Comparison of ENCODE assay signal across 1 cellular context in the genomic region with DNA sequence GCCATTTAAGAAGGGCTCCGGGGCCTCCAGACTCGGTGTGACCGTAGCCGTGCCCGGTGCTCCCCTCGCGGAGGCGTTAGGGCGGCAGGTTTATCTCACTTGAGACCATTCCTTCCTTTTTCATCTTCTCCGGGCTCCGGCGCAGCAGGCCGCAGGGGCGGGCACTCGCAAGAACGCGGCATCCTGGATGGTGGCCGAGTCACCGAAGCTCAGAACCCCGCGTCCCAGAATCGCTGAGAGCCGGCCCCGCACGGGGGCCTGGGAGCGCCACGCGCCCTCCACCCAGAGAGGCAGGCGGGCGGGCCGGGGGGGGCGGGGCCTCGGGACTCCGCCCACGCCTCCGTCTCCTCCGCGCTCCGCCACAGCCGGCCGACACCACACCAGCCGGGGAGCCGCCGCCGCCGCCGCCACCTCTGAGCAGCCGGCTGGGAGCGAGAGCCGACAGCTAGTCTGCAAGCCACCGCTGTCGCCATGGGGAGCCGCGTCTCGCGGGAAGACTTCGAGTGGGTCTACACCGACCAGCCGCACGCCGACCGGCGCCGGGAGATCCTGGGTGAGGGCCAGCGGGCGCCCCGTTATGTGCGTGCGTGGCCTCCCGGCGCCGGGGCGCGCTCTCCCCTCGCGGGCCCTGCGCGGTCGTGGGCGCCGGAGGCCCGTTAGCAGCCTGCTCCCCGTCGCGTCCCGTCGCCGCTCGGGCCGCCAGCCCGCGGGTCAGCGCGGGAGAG.
TF ChIP-seq lines count a peak whose summit lies in the region.

Gene DEGS1 (plus strand): TSS at position 375 of the 725 bp plus-strand sequence. CDS start 97 bp downstream, at position 472.

TF ChIP-seq in HepG2, 621 proteins besides CTCF, POLR2A, EP300 and RAD21 (continued from another document and continues in another):
- TF ChIP-seq, protein P1, sequence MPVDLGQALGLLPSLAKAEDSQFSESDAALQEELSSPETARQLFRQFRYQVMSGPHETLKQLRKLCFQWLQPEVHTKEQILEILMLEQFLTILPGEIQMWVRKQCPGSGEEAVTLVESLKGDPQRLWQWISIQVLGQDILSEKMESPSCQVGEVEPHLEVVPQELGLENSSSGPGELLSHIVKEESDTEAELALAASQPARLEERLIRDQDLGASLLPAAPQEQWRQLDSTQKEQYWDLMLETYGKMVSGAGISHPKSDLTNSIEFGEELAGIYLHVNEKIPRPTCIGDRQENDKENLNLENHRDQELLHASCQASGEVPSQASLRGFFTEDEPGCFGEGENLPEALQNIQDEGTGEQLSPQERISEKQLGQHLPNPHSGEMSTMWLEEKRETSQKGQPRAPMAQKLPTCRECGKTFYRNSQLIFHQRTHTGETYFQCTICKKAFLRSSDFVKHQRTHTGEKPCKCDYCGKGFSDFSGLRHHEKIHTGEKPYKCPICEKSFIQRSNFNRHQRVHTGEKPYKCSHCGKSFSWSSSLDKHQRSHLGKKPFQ (CRISPR knock-in tag; IDR thresholded peaks at IDR 0.05; ENCODE audit: insufficient replicate concordance): peak; percentile 31
- TF ChIP-seq ZMYM4 (CRISPR knock-in tag; IDR thresholded peaks at IDR 0.05) (no peak; the same call in 1 of the 2 replicates), CEBPB (IDR thresholded peaks at IDR 0.05; ENCODE audit: borderline replicate concordance, low read depth, low read length) (no peak), ZNF101 (CRISPR knock-in tag; IDR thresholded peaks at IDR 0.05; ENCODE audit: borderline replicate concordance, low read depth) (no peak), ARNT2 (CRISPR knock-in tag; IDR thresholded peaks at IDR 0.05; ENCODE audit: low read depth) (no peak; the same call in none of the 2 replicates), ZNF549 (CRISPR knock-in tag; IDR thresholded peaks at IDR 0.05) (no peak), HDAC2 (CRISPR knock-in tag; IDR thresholded peaks at IDR 0.05) (no peak), SIX4 (CRISPR knock-in tag; IDR thresholded peaks at IDR 0.05) (no peak), MTA3 (CRISPR knock-in tag; IDR thresholded peaks at IDR 0.05) (no peak), MAFK (conservative IDR thresholded peaks at IDR 0.05 in 1 of 2, IDR thresholded peaks at IDR 0.05 in 1 of 2; ENCODE audit: low read length in 2 of 2) (no peak), ZBTB44 (CRISPR knock-in tag; IDR thresholded peaks at IDR 0.05) (no peak), HNF4G (IDR thresholded peaks at IDR 0.05; ENCODE audit: borderline replicate concordance, low read depth, low read length) (no peak), HNF4G (CRISPR knock-in tag; IDR thresholded peaks at IDR 0.05; ENCODE audit: borderline replicate concordance, low read depth) (no peak), SIN3B (IDR thresholded peaks at IDR 0.05; ENCODE audit: low read length) (no peak), NCOA2 (CRISPR knock-in tag; IDR thresholded peaks at IDR 0.05) (0 out of 2 replicates have a peak, but pooled peaks have one; percentile 9), ZNF776 (CRISPR knock-in tag; IDR thresholded peaks at IDR 0.05) (peak; percentile 73; the same call in 1 of the 2 replicates), PREB (CRISPR knock-in tag; IDR thresholded peaks at IDR 0.05) (0 out of 2 replicates have a peak, but pooled peaks have one; percentile 16), ZBTB3 (CRISPR knock-in tag; IDR thresholded peaks at IDR 0.05; ENCODE audit: borderline replicate concordance, low read depth) (no peak), WIZ (CRISPR knock-in tag; IDR thresholded peaks at IDR 0.05) (no peak), ARNTL (CRISPR knock-in tag; IDR thresholded peaks at IDR 0.05) (peak; percentile 67), ASH2L (IDR thresholded peaks at IDR 0.05; ENCODE audit: insufficient read length, low read depth, low read length) (peak; percentile 71), EZH2 (conservative IDR thresholded peaks at IDR 0.05; ENCODE audit: low read depth, low read length) (no peak), NFYB (CRISPR knock-in tag; IDR thresholded peaks at IDR 0.05) (no peak; the same call in 1 of the 2 replicates), ZNF800 (CRISPR knock-in tag; IDR thresholded peaks at IDR 0.05) (0 out of 2 replicates have a peak, but pooled peaks have one; percentile 1), ZNF12 (CRISPR knock-in tag; IDR thresholded peaks at IDR 0.05) (no peak), TCF7 (IDR thresholded peaks at IDR 0.05; ENCODE audit: low read depth) (no peak), SNRNP70 (IDR thresholded peaks at IDR 0.05; ENCODE audit: low read depth, low read length) (no peak), RNF2 (conservative IDR thresholded peaks at IDR 0.05; ENCODE audit: low read depth) (peak; percentile 56; the same call in 1 of the 2 replicates), ZFP82 (CRISPR knock-in tag; IDR thresholded peaks at IDR 0.05; ENCODE audit: borderline replicate concordance) (peak; percentile 92; the same call in 1 of the 2 replicates)
- TF ChIP-seq, protein P2, sequence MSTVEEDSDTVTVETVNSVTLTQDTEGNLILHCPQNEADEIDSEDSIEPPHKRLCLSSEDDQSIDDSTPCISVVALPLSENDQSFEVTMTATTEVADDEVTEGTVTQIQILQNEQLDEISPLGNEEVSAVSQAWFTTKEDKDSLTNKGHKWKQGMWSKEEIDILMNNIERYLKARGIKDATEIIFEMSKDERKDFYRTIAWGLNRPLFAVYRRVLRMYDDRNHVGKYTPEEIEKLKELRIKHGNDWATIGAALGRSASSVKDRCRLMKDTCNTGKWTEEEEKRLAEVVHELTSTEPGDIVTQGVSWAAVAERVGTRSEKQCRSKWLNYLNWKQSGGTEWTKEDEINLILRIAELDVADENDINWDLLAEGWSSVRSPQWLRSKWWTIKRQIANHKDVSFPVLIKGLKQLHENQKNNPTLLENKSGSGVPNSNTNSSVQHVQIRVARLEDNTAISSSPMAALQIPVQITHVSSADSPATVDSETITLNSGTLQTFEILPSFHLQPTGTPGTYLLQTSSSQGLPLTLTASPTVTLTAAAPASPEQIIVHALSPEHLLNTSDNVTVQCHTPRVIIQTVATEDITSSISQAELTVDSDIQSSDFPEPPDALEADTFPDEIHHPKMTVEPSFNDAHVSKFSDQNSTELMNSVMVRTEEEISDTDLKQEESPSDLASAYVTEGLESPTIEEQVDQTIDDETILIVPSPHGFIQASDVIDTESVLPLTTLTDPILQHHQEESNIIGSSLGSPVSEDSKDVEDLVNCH (CRISPR knock-in tag; IDR thresholded peaks at IDR 0.05): no peak
- TF ChIP-seq, protein P3, sequence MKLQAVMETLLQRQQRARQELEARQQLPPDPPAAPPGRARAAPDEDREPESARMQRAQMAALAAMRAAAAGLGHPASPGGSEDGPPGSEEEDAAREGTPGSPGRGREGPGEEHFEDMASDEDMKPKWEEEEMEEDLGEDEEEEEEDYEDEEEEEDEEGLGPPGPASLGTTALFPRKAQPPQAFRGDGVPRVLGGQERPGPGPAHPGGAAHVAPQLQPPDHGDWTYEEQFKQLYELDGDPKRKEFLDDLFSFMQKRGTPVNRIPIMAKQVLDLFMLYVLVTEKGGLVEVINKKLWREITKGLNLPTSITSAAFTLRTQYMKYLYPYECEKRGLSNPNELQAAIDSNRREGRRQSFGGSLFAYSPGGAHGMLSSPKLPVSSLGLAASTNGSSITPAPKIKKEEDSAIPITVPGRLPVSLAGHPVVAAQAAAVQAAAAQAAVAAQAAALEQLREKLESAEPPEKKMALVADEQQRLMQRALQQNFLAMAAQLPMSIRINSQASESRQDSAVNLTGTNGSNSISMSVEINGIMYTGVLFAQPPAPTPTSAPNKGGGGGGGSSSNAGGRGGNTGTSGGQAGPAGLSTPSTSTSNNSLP (IDR thresholded peaks at IDR 0.05; ENCODE audit: low read depth, low read length): no peak
- TF ChIP-seq, protein P4, sequence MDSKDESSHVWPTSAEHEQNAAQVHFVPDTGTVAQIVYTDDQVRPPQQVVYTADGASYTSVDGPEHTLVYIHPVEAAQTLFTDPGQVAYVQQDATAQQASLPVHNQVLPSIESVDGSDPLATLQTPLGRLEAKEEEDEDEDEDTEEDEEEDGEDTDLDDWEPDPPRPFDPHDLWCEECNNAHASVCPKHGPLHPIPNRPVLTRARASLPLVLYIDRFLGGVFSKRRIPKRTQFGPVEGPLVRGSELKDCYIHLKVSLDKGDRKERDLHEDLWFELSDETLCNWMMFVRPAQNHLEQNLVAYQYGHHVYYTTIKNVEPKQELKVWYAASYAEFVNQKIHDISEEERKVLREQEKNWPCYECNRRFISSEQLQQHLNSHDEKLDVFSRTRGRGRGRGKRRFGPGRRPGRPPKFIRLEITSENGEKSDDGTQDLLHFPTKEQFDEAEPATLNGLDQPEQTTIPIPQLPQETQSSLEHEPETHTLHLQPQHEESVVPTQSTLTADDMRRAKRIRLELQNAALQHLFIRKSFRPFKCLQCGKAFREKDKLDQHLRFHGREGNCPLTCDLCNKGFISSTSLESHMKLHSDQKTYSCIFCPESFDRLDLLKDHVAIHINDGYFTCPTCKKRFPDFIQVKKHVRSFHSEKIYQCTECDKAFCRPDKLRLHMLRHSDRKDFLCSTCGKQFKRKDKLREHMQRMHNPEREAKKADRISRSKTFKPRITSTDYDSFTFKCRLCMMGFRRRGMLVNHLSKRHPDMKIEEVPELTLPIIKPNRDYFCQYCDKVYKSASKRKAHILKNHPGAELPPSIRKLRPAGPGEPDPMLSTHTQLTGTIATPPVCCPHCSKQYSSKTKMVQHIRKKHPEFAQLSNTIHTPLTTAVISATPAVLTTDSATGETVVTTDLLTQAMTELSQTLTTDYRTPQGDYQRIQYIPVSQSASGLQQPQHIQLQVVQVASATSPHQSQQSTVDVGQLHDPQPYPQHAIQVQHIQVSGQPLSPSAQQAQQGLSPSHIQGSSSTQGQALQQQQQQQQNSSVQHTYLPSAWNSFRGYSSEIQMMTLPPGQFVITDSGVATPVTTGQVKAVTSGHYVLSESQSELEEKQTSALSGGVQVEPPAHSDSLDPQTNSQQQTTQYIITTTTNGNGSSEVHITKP (CRISPR knock-in tag; IDR thresholded peaks at IDR 0.05; ENCODE audit: low read depth): no peak
- TF ChIP-seq, protein P5, sequence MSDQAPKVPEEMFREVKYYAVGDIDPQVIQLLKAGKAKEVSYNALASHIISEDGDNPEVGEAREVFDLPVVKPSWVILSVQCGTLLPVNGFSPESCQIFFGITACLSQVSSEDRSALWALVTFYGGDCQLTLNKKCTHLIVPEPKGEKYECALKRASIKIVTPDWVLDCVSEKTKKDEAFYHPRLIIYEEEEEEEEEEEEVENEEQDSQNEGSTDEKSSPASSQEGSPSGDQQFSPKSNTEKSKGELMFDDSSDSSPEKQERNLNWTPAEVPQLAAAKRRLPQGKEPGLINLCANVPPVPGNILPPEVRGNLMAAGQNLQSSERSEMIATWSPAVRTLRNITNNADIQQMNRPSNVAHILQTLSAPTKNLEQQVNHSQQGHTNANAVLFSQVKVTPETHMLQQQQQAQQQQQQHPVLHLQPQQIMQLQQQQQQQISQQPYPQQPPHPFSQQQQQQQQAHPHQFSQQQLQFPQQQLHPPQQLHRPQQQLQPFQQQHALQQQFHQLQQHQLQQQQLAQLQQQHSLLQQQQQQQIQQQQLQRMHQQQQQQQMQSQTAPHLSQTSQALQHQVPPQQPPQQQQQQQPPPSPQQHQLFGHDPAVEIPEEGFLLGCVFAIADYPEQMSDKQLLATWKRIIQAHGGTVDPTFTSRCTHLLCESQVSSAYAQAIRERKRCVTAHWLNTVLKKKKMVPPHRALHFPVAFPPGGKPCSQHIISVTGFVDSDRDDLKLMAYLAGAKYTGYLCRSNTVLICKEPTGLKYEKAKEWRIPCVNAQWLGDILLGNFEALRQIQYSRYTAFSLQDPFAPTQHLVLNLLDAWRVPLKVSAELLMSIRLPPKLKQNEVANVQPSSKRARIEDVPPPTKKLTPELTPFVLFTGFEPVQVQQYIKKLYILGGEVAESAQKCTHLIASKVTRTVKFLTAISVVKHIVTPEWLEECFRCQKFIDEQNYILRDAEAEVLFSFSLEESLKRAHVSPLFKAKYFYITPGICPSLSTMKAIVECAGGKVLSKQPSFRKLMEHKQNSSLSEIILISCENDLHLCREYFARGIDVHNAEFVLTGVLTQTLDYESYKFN (CRISPR knock-in tag; conservative IDR thresholded peaks at IDR 0.05): no peak
